ENCODE assay signal across 8 cellular contexts in the genomic region with DNA sequence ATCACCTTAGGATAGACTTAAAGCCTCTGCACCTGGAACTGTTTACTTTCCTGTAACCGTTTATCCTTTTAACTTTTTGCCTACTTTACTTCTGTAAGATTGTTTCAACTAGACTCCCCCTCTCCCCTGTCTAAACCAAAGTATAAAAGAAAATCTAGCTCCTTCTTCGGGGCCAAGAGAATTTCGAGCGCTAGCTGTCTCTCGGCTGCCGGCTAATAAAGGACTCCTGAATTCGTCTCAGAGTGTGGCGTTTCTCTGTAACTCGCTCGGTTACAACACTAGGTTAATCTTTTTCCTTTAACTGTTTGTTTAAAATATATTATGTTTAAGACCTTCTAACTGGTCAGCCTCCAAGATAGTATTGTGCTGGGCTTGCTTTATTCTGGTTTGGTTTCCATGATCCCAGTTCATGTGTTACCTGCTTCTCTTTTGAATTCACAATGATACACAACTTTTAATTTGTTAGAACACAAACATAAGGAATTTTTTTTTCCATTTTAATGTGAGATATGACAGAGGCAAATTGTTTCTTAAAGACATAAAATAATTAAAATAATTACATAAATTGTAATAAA. TPM values are rescaled to one million over a fixed set of nuclear protein-coding genes. Genes with fewer than 3 reads are reported as not detected.
DNase-seq lines count a peak whose midpoint lies in the region; ATAC-seq and TF ChIP-seq lines count a peak whose summit lies in the region.

No MANE protein-coding gene starts in this region.

- H3K4me3 ChIP-seq in SJSA1 (peak overlapping the region; percentile 54), esophagus (ENCODE audit: low read depth in 1 of 2, low read length in 2 of 2) (peak overlapping the region; percentile 48 to 54), prostate gland (peak overlapping the region; percentile 66 to 88)

- H3K27ac ChIP-seq in SJSA1 (no peak overlapping the region), esophagus (ENCODE audit: low read depth in 2 of 2, low read length in 1 of 2) (peak overlapping the region; percentile 95 to 100), prostate gland (peak overlapping the region; percentile 91 to 97)

- no peak for ATAC-seq in GM21447 (IDR thresholded peaks at IDR 0.05; ENCODE audit: unreplicated experiment)
- ATAC-seq in HG02970 (IDR thresholded peaks at IDR 0.05; ENCODE audit: low FRiP score, unreplicated experiment): no peak

- H3K9me3 ChIP-seq in SJSA1 (replicated peaks): no peaks in the 10 kb centered on the region
- no peaks in the 10 kb centered on the region for H3K9me3 ChIP-seq in esophagus (ENCODE audit: control insufficient read depth in 2 of 2, insufficient read depth in 1 of 2, low read depth in 1 of 2, low read length in 1 of 2)
- no peaks in the 10 kb centered on the region for H3K9me3 ChIP-seq in prostate gland

- no peak for TF ChIP-seq CTCF in prostate gland (IDR thresholded peaks at IDR 0.05)

- intact Hi-C loops in prostate gland (cut with DNase I): no loop called here

- no peaks in the 10 kb centered on the region for H3K27me3 ChIP-seq in SJSA1 (replicated peaks)
- no peaks in the 10 kb centered on the region for H3K27me3 ChIP-seq in esophagus (ENCODE audit: control insufficient read depth in 1 of 2, insufficient read depth in 2 of 2, low read length in 2 of 2)
- no peaks in the 10 kb centered on the region for H3K27me3 ChIP-seq in prostate gland (replicated peaks; ENCODE audit: insufficient read depth)

- H3K4me1 ChIP-seq in SJSA1 (replicated peaks) (peaks cover 20% of the 10 kb centered on the region), esophagus (ENCODE audit: control insufficient read depth in 2 of 2, insufficient read depth in 2 of 2, low read length in 1 of 2) (peaks cover 0 to 9% of the 10 kb centered on the region in 2 donors), prostate gland (replicated peaks) (no peaks in the 10 kb centered on the region)

- no peaks in the 10 kb centered on the region; the same call in 1 of the 2 replicates for H3K36me3 ChIP-seq in SJSA1
- H3K36me3 ChIP-seq in esophagus (ENCODE audit: control insufficient read depth in 2 of 2, insufficient read depth in 2 of 2, low read length in 1 of 2): no peaks in the 10 kb centered on the region
- no peaks in the 10 kb centered on the region for H3K36me3 ChIP-seq in prostate gland

- 5 to 6% methylated on average over 10 of the region's 10 CpGs for WGBS in esophagus, 2 donors
- WGBS in prostate gland: 9% methylated on average over 10 of the region's 10 CpGs

- TF ChIP-seq POLR2A in prostate gland (IDR thresholded peaks at IDR 0.05): no peak

- peak; percentile 61 for DNase-seq in DMS114 treated with DMSO at 0.1 percent for 48 hours (lab: John Stamatoyannopoulos, UW; ENCODE audit: unreplicated experiment)
- no peak for DNase-seq in SJSA1 (ENCODE audit: low read depth in 1 of 2, low spot score in 2 of 2)
- no peak for DNase-seq in prostate gland (ENCODE audit: low spot score)
- DNase-seq in EL: no peak
- DNase-seq in middle frontal gyrus (ENCODE audit: extremely low spot score, low spot score): no peak

RNA-seq across cellular contexts. Expression of gene NQO2, which starts 8.7 kb away (rescaled TPM):
- 44.9 and 47.1 TPM in 2 replicates for total RNA-seq in SJSA1 (2014; rRNA removed; shearing (Covaris generic))
- 10 to 100 TPM; 24.2 to 40.0 TPM for polyA plus RNA-seq in esophagus
- total RNA-seq in prostate gland: 10 to 100 TPM; 27.9 to 34.3 TPM

RNA-seq across cellular contexts. Expression of gene SERPINB6, which starts 19.7 kb away (rescaled TPM):
- 130 and 144 TPM in 2 replicates for total RNA-seq in SJSA1 (2014; rRNA removed; shearing (Covaris generic))
- 10 to 100 TPM; 86.1 to 95.7 TPM for polyA plus RNA-seq in esophagus
- total RNA-seq in prostate gland: 100 to 1,000 TPM; 155 to 202 TPM
